Comparison of ENCODE assay signal across 1 cellular context in genomic region chr6:85643530-85644373, GRCh38.
TF ChIP-seq lines count a peak whose summit lies in the region.

No MANE protein-coding gene starts in this region.

TF ChIP-seq in HepG2, 621 proteins besides CTCF, POLR2A, EP300 and RAD21 (continued from another document and continues in another):
- TF ChIP-seq ARID5B (CRISPR knock-in tag; IDR thresholded peaks at IDR 0.05) (peak; percentile 62), ZNF747 (CRISPR knock-in tag; IDR thresholded peaks at IDR 0.05; ENCODE audit: borderline replicate concordance) (no peak; the same call in 1 of the 2 replicates), ZNF124 (CRISPR knock-in tag; IDR thresholded peaks at IDR 0.05) (peak; percentile 73; the same call in 1 of the 2 replicates), KDM2A (CRISPR knock-in tag; IDR thresholded peaks at IDR 0.05; ENCODE audit: borderline replicate concordance, low read depth) (peak; percentile 86), POGZ (CRISPR knock-in tag; IDR thresholded peaks at IDR 0.05) (peak; percentile 58), SATB2 (CRISPR knock-in tag; IDR thresholded peaks at IDR 0.05) (no peak), ZBTB7A (CRISPR knock-in tag; IDR thresholded peaks at IDR 0.05) (peak; percentile 54; the same call in 1 of the 2 replicates), ZNF430 (CRISPR knock-in tag; IDR thresholded peaks at IDR 0.05) (0 out of 2 replicates have a peak, but pooled peaks have one; percentile 31), DBP (CRISPR knock-in tag; IDR thresholded peaks at IDR 0.05; ENCODE audit: not compliant biosample characterization) (peak; percentile 37), TBL1XR1 (IDR thresholded peaks at IDR 0.05; ENCODE audit: borderline replicate concordance, low read length, partially characterized antibody) (peak; percentile 45), MIXL1 (CRISPR knock-in tag; IDR thresholded peaks at IDR 0.05) (no peak), GATAD1 (CRISPR knock-in tag; IDR thresholded peaks at IDR 0.05) (peak; percentile 31; the same call in 1 of the 2 replicates), PRDM15 (CRISPR knock-in tag; IDR thresholded peaks at IDR 0.05) (peak; percentile 78), HNF4A (CRISPR knock-in tag; IDR thresholded peaks at IDR 0.05) (peak; percentile 82), HDAC1 (CRISPR knock-in tag; IDR thresholded peaks at IDR 0.05) (peak; percentile 82), ZNF33B (CRISPR knock-in tag; IDR thresholded peaks at IDR 0.05) (peak; percentile 86; the same call in 1 of the 2 replicates), MAZ (IDR thresholded peaks at IDR 0.05; ENCODE audit: borderline replicate concordance, low read depth, low read length) (peak; percentile 84; the same call in 1 of the 2 replicates), MAZ (CRISPR knock-in tag; IDR thresholded peaks at IDR 0.05; ENCODE audit: low read depth) (peak; percentile 92), PPARG (CRISPR knock-in tag; conservative IDR thresholded peaks at IDR 0.05) (no peak), HMG20A (CRISPR knock-in tag; IDR thresholded peaks at IDR 0.05; ENCODE audit: borderline replicate concordance) (no peak), NCOA2 (CRISPR knock-in tag; IDR thresholded peaks at IDR 0.05) (peak; percentile 47; the same call in 1 of the 2 replicates), BRCA1 (CRISPR knock-in tag; IDR thresholded peaks at IDR 0.05) (no peak), AHR (CRISPR knock-in tag; IDR thresholded peaks at IDR 0.05) (0 out of 2 replicates have a peak, but pooled peaks have one; percentile 46), RNF2 (conservative IDR thresholded peaks at IDR 0.05; ENCODE audit: low read depth) (peak; percentile 56; the same call in 1 of the 2 replicates), GABPB1 (CRISPR knock-in tag; IDR thresholded peaks at IDR 0.05) (peak; percentile 38; the same call in 1 of the 2 replicates), FOXP1 (IDR thresholded peaks at IDR 0.05) (no peak), FOXP1 (CRISPR knock-in tag; IDR thresholded peaks at IDR 0.05) (0 out of 2 replicates have a peak, but pooled peaks have one; percentile 13), SMARCC2 (IDR thresholded peaks at IDR 0.05) (no peak), ZNF317 (CRISPR knock-in tag; IDR thresholded peaks at IDR 0.05) (peak; percentile 81), NCOA1 (CRISPR knock-in tag; IDR thresholded peaks at IDR 0.05) (no peak), ARHGAP35 (CRISPR knock-in tag; IDR thresholded peaks at IDR 0.05; ENCODE audit: borderline replicate concordance) (peak; percentile 92; the same call in 1 of the 2 replicates), ZNF784 (CRISPR knock-in tag; IDR thresholded peaks at IDR 0.05; ENCODE audit: borderline replicate concordance) (no peak; the same call in 1 of the 2 replicates), TFDP1 (CRISPR knock-in tag; IDR thresholded peaks at IDR 0.05; ENCODE audit: borderline replicate concordance) (peak; percentile 79; the same call in 1 of the 2 replicates), E2F1 (CRISPR knock-in tag; IDR thresholded peaks at IDR 0.05) (no peak), GATA4 (IDR thresholded peaks at IDR 0.05; ENCODE audit: borderline replicate concordance, low read depth) (0 out of 2 replicates have a peak, but pooled peaks have one; percentile 22), ZNF30 (CRISPR knock-in tag; IDR thresholded peaks at IDR 0.05) (peak; percentile 76; the same call in 1 of the 2 replicates), THAP8 (CRISPR knock-in tag; IDR thresholded peaks at IDR 0.05; ENCODE audit: borderline replicate concordance) (no peak), CAMTA2 (CRISPR knock-in tag; IDR thresholded peaks at IDR 0.05; ENCODE audit: borderline replicate concordance) (0 out of 2 replicates have a peak, but pooled peaks have one; percentile 78), ZBTB34 (CRISPR knock-in tag; IDR thresholded peaks at IDR 0.05) (no peak; the same call in 1 of the 2 replicates), SSRP1 (CRISPR knock-in tag; IDR thresholded peaks at IDR 0.05) (no peak)
- TF ChIP-seq, protein P1, sequence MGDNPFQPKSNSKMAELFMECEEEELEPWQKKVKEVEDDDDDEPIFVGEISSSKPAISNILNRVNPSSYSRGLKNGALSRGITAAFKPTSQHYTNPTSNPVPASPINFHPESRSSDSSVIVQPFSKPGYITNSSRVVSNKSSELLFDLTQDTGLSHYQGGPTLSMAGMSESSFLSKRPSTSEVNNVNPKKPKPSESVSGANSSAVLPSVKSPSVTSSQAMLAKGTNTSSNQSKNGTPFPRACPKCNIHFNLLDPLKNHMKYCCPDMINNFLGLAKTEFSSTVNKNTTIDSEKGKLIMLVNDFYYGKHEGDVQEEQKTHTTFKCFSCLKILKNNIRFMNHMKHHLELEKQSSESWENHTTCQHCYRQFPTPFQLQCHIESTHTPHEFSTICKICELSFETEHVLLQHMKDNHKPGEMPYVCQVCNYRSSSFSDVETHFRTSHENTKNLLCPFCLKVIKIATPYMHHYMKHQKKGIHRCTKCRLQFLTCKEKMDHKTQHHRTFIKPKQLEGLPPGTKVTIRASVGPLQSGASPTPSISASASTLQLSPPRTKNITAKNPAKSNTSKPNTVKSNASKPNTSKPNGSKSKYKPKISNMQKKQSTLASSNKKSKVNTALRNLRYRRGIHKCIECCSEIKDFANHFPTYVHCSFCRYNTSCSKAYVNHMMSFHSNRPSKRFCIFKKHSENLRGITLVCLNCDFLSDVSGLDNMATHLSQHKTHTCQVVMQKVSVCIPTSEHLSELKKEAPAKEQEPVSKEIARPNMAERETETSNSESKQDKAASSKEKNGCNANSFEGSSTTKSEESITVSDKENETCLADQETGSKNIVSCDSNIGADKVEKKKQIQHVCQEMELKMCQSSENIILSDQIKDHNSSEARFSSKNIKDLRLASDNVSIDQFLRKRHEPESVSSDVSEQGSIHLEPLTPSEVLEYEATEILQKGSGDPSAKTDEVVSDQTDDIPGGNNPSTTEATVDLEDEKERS (CRISPR knock-in tag; IDR thresholded peaks at IDR 0.05): no peak
- TF ChIP-seq, protein P2, sequence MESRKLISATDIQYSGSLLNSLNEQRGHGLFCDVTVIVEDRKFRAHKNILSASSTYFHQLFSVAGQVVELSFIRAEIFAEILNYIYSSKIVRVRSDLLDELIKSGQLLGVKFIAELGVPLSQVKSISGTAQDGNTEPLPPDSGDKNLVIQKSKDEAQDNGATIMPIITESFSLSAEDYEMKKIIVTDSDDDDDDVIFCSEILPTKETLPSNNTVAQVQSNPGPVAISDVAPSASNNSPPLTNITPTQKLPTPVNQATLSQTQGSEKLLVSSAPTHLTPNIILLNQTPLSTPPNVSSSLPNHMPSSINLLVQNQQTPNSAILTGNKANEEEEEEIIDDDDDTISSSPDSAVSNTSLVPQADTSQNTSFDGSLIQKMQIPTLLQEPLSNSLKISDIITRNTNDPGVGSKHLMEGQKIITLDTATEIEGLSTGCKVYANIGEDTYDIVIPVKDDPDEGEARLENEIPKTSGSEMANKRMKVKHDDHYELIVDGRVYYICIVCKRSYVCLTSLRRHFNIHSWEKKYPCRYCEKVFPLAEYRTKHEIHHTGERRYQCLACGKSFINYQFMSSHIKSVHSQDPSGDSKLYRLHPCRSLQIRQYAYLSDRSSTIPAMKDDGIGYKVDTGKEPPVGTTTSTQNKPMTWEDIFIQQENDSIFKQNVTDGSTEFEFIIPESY (CRISPR knock-in tag; IDR thresholded peaks at IDR 0.05): 0 out of 2 replicates have a peak, but pooled peaks have one; percentile 28
